ENCODE assay signal across 8 cellular contexts in genomic region chr6:33317668-33318425, GRCh38. TPM values are rescaled to one million over a fixed set of nuclear protein-coding genes. Genes with fewer than 3 reads are reported as not detected.
DNase-seq lines count a peak whose midpoint lies in the region; ATAC-seq and TF ChIP-seq lines count a peak whose summit lies in the region.

Gene ZBTB22 (minus strand): TSS chr6:33317744. CDS start chr6:33316916, 828 bp downstream.

- peaks cover 97% of the 10 kb centered on the region for H3K36me3 Mint-ChIP-seq in Calu3 (ENCODE audit: insufficient read depth, unreplicated experiment)
- H3K36me3 Mint-ChIP-seq in IgD-negative memory B cell, result peaks cover 4% of the 10 kb centered on the region

- TF ChIP-seq CTCF in Calu3 (IDR thresholded peaks at IDR 0.05; ENCODE audit: unreplicated experiment), result no peak

- H3K27ac Mint-ChIP-seq in Calu3 (ENCODE audit: unreplicated experiment) (peak within 1 kb of the TSS; percentile 90), IgD-negative memory B cell (peak within 1 kb of the TSS; percentile 98 to 99 (median 98))

- peaks cover 75% of the 10 kb centered on the region for H3K4me1 Mint-ChIP-seq in Calu3 (ENCODE audit: low read depth, unreplicated experiment)
- peaks cover 9 to 52% (median 45%) of the 10 kb centered on the region in 3 donors for H3K4me1 Mint-ChIP-seq in IgD-negative memory B cell

- H3K4me3 Mint-ChIP-seq in Calu3 (ENCODE audit: low read depth, unreplicated experiment), result peak within 1 kb of the TSS; percentile 98
- H3K4me3 Mint-ChIP-seq in IgD-negative memory B cell, result peak within 1 kb of the TSS; percentile 97 to 100 (median 100)

- H3K27ac ChIP-seq in epithelial cell of prostate, result peak within 1 kb of the TSS; percentile 75

- ATAC-seq in GM21526 (IDR thresholded peaks at IDR 0.05; ENCODE audit: low FRiP score, unreplicated experiment), result peak; percentile 40

- intact Hi-C loops in Calu3 (cut with micrococcal nuclease; ENCODE audit: unreplicated experiment), result loop anchor here (5.0 kb wide), 1 partner anchor 74 kb away; the partner anchor contains the start of gene KIFC1

- H3K9me3 Mint-ChIP-seq in Calu3 (ENCODE audit: low read depth, unreplicated experiment) (no peaks in the 10 kb centered on the region), IgD-negative memory B cell (no peaks in the 10 kb centered on the region)

- peak; percentile 100 for DNase-seq in Calu3
- peak; percentile 95 for DNase-seq in OCI-M2 (lab: John Stamatoyannopoulos, UW; ENCODE audit: unreplicated experiment)
- peak; percentile 92 for DNase-seq in activated T-cell treated with anti-CD3 and anti-CD28 coated beads for 48 hours (ENCODE audit: low read depth)
- peak; percentile 92 for DNase-seq in epithelial cell of prostate (ENCODE audit: low read depth, low spot score)
- peak; percentile 99 for DNase-seq in mucosa of gallbladder (ENCODE audit: low spot score)
- DNase-seq in stimulated activated CD8-positive, alpha-beta memory T cell treated with anti-CD3 and anti-CD28 coated beads, Interleukin-4, amount 100 ng/mL, for 4 hours (ENCODE audit: low read depth in 2 of 2, low spot score in 1 of 2), result peak; percentile 89 to 90

- no peaks in the 10 kb centered on the region for H3K27me3 Mint-ChIP-seq in Calu3 (ENCODE audit: unreplicated experiment)
- no peaks in the 10 kb centered on the region for H3K27me3 Mint-ChIP-seq in IgD-negative memory B cell

- BruUV-seq in Calu3 (replicated peaks; lab: Mats Ljungman, UMichigan), result no TSS peak

- CTCF ChIA-PET in Calu3 (lab: Charles Lee), result interaction anchor here (0.6 to 2.4 kb wide), 21 partner anchors 11 to 479 kb away, joined by 3 to 11 read pairs (median 5); partner anchors contain the start of genes BAK1, PFDN6, PHF1 and TAP2

RNA-seq across cellular contexts. Expression of gene ZBTB22, which starts in this region (rescaled TPM):
- total RNA-seq in Calu3 (2022) (22.6 and 26.4 TPM in 2 replicates), mucosa of gallbladder (26.5 TPM)
- 14.8 TPM for polyA plus RNA-seq in IgD-negative memory B cell

Comparison
In these comparisons a context has a peak if more than half of its experiments do, and no peak if none do; other contexts are left out.
1. Peak in every context shown above with its lines: DNase-seq, ATAC-seq and H3K27ac ChIP-seq.